Comparison of ENCODE assay signal across 1 cellular context in the genomic region with DNA sequence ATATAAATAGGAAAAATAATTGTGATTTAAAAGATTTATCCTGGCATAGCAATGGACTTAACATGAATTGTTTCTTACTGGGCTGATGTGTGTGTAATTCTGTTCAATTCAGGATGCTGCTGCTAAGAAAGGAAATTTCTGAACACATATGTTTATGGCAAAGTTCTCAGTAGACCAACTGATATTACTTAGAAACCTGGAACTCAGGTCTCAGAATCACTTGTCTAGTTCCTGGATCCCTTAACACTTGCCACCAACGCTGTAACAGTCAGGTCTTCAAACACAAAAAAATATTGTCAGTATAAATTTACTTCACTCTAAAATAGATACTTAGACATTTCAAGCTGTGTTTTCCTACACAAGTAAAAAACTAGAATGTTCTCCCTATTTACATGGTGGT.
TF ChIP-seq lines count a peak whose summit lies in the region.

No MANE protein-coding gene starts in this region.

TF ChIP-seq in GM12878, 131 proteins besides CTCF, POLR2A, EP300 and RAD21:
- TF ChIP-seq, protein P1, sequence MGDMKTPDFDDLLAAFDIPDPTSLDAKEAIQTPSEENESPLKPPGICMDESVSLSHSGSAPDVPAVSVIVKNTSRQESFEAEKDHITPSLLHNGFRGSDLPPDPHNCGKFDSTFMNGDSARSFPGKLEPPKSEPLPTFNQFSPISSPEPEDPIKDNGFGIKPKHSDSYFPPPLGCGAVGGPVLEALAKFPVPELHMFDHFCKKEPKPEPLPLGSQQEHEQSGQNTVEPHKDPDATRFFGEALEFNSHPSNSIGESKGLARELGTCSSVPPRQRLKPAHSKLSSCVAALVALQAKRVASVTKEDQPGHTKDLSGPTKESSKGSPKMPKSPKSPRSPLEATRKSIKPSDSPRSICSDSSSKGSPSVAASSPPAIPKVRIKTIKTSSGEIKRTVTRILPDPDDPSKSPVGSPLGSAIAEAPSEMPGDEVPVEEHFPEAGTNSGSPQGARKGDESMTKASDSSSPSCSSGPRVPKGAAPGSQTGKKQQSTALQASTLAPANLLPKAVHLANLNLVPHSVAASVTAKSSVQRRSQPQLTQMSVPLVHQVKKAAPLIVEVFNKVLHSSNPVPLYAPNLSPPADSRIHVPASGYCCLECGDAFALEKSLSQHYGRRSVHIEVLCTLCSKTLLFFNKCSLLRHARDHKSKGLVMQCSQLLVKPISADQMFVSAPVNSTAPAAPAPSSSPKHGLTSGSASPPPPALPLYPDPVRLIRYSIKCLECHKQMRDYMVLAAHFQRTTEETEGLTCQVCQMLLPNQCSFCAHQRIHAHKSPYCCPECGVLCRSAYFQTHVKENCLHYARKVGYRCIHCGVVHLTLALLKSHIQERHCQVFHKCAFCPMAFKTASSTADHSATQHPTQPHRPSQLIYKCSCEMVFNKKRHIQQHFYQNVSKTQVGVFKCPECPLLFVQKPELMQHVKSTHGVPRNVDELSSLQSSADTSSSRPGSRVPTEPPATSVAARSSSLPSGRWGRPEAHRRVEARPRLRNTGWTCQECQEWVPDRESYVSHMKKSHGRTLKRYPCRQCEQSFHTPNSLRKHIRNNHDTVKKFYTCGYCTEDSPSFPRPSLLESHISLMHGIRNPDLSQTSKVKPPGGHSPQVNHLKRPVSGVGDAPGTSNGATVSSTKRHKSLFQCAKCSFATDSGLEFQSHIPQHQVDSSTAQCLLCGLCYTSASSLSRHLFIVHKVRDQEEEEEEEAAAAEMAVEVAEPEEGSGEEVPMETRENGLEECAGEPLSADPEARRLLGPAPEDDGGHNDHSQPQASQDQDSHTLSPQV (IDR thresholded peaks at IDR 0.05), result no peak
- TF ChIP-seq MYB (IDR thresholded peaks at IDR 0.05; ENCODE audit: borderline replicate concordance, low read depth, low read length), result no peak
- no peak for TF ChIP-seq ZNF384 (IDR thresholded peaks at IDR 0.05; ENCODE audit: borderline replicate concordance, low read depth, low read length)
- no peak for TF ChIP-seq NFIC (IDR thresholded peaks at IDR 0.05; ENCODE audit: low read depth, low read length)
- TF ChIP-seq TBL1XR1 (IDR thresholded peaks at IDR 0.05; ENCODE audit: low read depth, low read length), result no peak
- no peak for TF ChIP-seq IKZF2 (IDR thresholded peaks at IDR 0.05)
- TF ChIP-seq TCF7 (IDR thresholded peaks at IDR 0.05; ENCODE audit: borderline replicate concordance), result no peak
- no peak for TF ChIP-seq MTA2 (IDR thresholded peaks at IDR 0.05; ENCODE audit: low read depth)
- TF ChIP-seq EZH2 (IDR thresholded peaks at IDR 0.05; ENCODE audit: borderline replicate concordance, control insufficient read depth, low read depth, low read length), result no peak
TF ChIP-seq in GM12878: peak in this region for 0.
